3 cellular contexts compared by ENCODE assay signal in genomic region chr7:130084037-130084875, GRCh38.
TF ChIP-seq lines count a peak whose summit lies in the region.

No MANE protein-coding gene starts in this region.

TF ChIP-seq in IMR-90, 13 proteins besides CTCF, POLR2A, EP300 and RAD21:
- TF ChIP-seq FOS (IDR thresholded peaks at IDR 0.05; ENCODE audit: low read depth, low read length) (no peak), RCOR1 (IDR thresholded peaks at IDR 0.05; ENCODE audit: insufficient replicate concordance, low read length) (no peak), ELK1 (IDR thresholded peaks at IDR 0.05; ENCODE audit: borderline replicate concordance, low read depth, low read length) (no peak), CEBPB (IDR thresholded peaks at IDR 0.05; ENCODE audit: low read depth, low read length) (no peak), MXI1 (IDR thresholded peaks at IDR 0.05; ENCODE audit: borderline replicate concordance, low read depth, low read length) (no peak), NFE2L2 (IDR thresholded peaks at IDR 0.05; ENCODE audit: low read depth, low read length) (no peak), MAZ (IDR thresholded peaks at IDR 0.05; ENCODE audit: borderline replicate concordance, low read depth, low read length) (no peak), RFX5 (IDR thresholded peaks at IDR 0.05; ENCODE audit: low read depth, low read length) (no peak), CHD1 (IDR thresholded peaks at IDR 0.05; ENCODE audit: low read depth, low read length) (no peak), BHLHE40 (IDR thresholded peaks at IDR 0.05; ENCODE audit: low read depth, low read length) (no peak), SMC3 (IDR thresholded peaks at IDR 0.05; ENCODE audit: low read depth, low read length) (no peak), MAFK (IDR thresholded peaks at IDR 0.05; ENCODE audit: low read depth, low read length) (no peak)
- TF ChIP-seq, protein P1, sequence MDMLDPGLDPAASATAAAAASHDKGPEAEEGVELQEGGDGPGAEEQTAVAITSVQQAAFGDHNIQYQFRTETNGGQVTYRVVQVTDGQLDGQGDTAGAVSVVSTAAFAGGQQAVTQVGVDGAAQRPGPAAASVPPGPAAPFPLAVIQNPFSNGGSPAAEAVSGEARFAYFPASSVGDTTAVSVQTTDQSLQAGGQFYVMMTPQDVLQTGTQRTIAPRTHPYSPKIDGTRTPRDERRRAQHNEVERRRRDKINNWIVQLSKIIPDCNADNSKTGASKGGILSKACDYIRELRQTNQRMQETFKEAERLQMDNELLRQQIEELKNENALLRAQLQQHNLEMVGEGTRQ (IDR thresholded peaks at IDR 0.05; ENCODE audit: low read depth, low read length) = no peak
TF ChIP-seq in IMR-90: peak in this region for 0.

TF ChIP-seq in WTC11, 78 proteins besides CTCF, POLR2A, EP300 and RAD21:
- TF ChIP-seq ZMAT4 (CRISPR knock-in tag; IDR thresholded peaks at IDR 0.05) = no peak

TF ChIP-seq in HepG2, 621 proteins besides CTCF, POLR2A, EP300 and RAD21:
- TF ChIP-seq, protein P2, sequence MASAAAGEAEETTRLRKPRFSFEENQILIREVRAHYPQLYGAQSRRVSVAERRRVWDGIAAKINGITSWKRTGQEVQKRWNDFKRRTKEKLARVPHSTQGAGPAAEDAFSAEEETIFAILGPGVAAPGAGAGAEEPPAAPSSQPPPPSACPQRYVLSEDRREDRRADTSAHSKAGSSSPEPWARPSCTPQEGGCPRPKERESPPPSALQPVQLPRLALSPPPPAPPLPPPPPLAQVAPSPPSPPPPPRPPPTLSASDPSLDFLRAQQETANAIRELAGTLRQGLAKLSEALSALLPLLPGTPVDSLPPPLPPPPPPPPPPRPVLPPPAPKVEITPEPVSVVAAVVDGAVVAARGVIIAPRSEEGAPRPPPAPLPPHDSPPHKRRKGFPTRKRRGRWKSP (CRISPR knock-in tag; IDR thresholded peaks at IDR 0.05) = no peak
- no peak for TF ChIP-seq REPIN1 (CRISPR knock-in tag; IDR thresholded peaks at IDR 0.05; ENCODE audit: borderline replicate concordance, low read depth)
- no peak for TF ChIP-seq ZNF792 (CRISPR knock-in tag; IDR thresholded peaks at IDR 0.05)
- TF ChIP-seq NR2F2 (IDR thresholded peaks at IDR 0.05; ENCODE audit: borderline replicate concordance, low read depth) = no peak
- no peak for TF ChIP-seq MAZ (IDR thresholded peaks at IDR 0.05; ENCODE audit: borderline replicate concordance, low read depth, low read length)
- TF ChIP-seq MAZ (CRISPR knock-in tag; IDR thresholded peaks at IDR 0.05; ENCODE audit: low read depth) = no peak
